In the genomic region with DNA sequence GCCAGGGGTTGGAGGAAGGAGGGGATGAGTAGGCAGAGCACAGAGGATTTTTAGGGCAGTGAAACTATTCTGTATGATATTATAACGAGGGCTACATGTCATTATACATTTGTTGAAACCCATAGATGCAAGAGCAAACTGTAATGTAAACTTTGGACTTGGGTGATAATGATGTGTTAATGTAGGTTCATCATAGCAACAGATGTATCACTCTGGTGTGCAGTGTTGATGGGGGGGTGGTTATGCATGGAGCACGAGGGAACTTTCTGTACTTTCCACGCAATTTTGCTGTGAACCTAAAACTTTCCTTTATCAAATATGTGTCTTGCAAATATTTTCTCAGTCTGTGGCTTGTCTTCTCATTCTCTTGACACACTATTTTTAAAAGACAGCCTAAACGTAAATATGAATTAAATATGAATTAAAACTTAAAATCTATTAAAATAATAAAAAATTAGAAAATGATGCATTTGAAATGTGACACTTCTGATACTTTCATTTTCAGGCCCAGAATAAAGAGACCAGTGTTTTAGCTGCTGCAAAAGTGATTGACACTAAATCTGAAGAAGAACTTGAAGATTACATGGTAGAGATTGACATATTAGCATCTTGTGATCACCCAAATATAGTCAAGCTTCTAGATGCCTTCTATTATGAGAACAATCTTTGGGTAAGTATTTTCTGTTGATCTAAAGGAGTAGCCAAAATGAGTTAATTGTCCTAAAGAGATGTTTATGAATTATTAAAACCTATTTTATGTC, we compare ENCODE assay signal across 32 cellular contexts. TPM values are rescaled to one million over a fixed set of nuclear protein-coding genes. Genes with fewer than 3 reads are reported as not detected.
DNase-seq lines count a peak whose midpoint lies in the region; ATAC-seq, FAIRE-seq and TF ChIP-seq lines count a peak whose summit lies in the region.
"Had no signal": no experiment of that assay in that cellular context is flagged by ENCODE, and none has a peak within 500 bp of the region (broad histone marks: within the 10 kb centered on the region; RNA-seq: fewer than 3 reads in every experiment).

No MANE protein-coding gene starts in this region.

- FAIRE-seq in A204.1 (lab: Jason Lieb, UNC) (peak; percentile 73), G401.6 (lab: Jason Lieb, UNC) (peak; percentile 33)

- intact Hi-C loops in tibial artery (cut with DNase I; ENCODE audit: low total_unique reads) = no loop called here

- H3K4me3 Mint-ChIP-seq in HFFc6 = peak overlapping the region; percentile 63
- H3K4me3 Mint-ChIP-seq: activated naive CD8-positive, alpha-beta T cell treated with anti-CD3 and anti-CD28 coated beads, Interleukin-2, amount 10 ng/mL, durations not matched to agents 7 days and 5 days; B cell; endodermal cell had no signal

- no peak overlapping the region for H2AFZ ChIP-seq in fibroblast of lung (ENCODE audit: low read length)

- H3K79me2 ChIP-seq in fibroblast of lung (ENCODE audit: control insufficient read depth, insufficient read depth, low read length) = peaks cover 22% of the 10 kb centered on the region

- peaks cover 69% of the 10 kb centered on the region for H3K4me1 Mint-ChIP-seq in HFFc6 (ENCODE audit: low read depth)

- H3K27me3 ChIP-seq in fibroblast of lung (ENCODE audit: control insufficient read depth, insufficient read depth, low read length) (no peaks in the 10 kb centered on the region), tibial artery (no peaks in the 10 kb centered on the region)
- H3K27me3 ChIP-seq: ascending aorta, cardiac muscle cell, foreskin keratinocyte, heart left ventricle, SJCRH30, tibial nerve had no signal

- ATAC-seq in HG02588 (IDR thresholded peaks at IDR 0.05; ENCODE audit: unreplicated experiment) = no peak
- no peak for ATAC-seq in GM21528 (IDR thresholded peaks at IDR 0.05; ENCODE audit: low FRiP score, unreplicated experiment)
- ATAC-seq: esophagus mucosa, foreskin keratinocyte, HCT116, heart left ventricle, psoas muscle, sciatic nerve had no signal

- H3K4me2 ChIP-seq in fibroblast of lung (ENCODE audit: extremely low read depth, insufficient read depth, low read length) = peak overlapping the region; percentile 56

- no peaks in the 10 kb centered on the region for H4K20me1 ChIP-seq in fibroblast of lung (ENCODE audit: control insufficient read depth, extremely low read depth, insufficient read depth, low read length)

- no peaks in the 10 kb centered on the region for H3K9me3 Mint-ChIP-seq in HFFc6
- H3K9me3 Mint-ChIP-seq: activated naive CD8-positive, alpha-beta T cell treated with anti-CD3 and anti-CD28 coated beads, Interleukin-2, amount 10 ng/mL, durations not matched to agents 7 days and 5 days; endodermal cell had no signal

- DNase-seq in HFFc6 (no peak), fibroblast of lung (ENCODE audit: low read depth in 2 of 2) (no peak), tibial artery (no peak)
- DNase-seq in stimulated activated CD4-positive, alpha-beta T cell treated with anti-CD3 and anti-CD28 coated beads, Interleukin-4, amount 100 ng/mL, for 1 hour = no peak
- DNase-seq: activated CD4-positive, alpha-beta T cell treated with anti-CD3 and anti-CD28 coated beads for 48 hours; activated gamma-delta T cell; activated naive CD8-positive, alpha-beta T cell treated with anti-CD3 and anti-CD28 coated beads, Interleukin-2, amount 10 ng/mL, durations not matched to agents 7 days and 5 days; cortex of kidney; DMS53; endodermal cell; foreskin keratinocyte; GF-D8; heart left ventricle; NCI-H1694; NCI-H2171; NCI-H510A; psoas muscle; SJCRH30; stimulated activated CD4-positive, alpha-beta T cell treated with anti-CD3 and anti-CD28 coated beads, Interleukin-12 subunit alpha, Interleukin-12 subunit beta, amount 100 ng/mL, for 4 hours; stimulated activated CD4-positive, alpha-beta T cell treated with anti-CD3 and anti-CD28 coated beads, Interleukin-2, amount 100 ng/mL, for 48 hours; WERI-Rb-1 had no signal

- H3K27ac Mint-ChIP-seq in HFFc6 = peak overlapping the region; percentile 78
- H3K27ac Mint-ChIP-seq: activated naive CD8-positive, alpha-beta T cell treated with anti-CD3 and anti-CD28 coated beads, Interleukin-2, amount 10 ng/mL, durations not matched to agents 7 days and 5 days; B cell; endodermal cell had no signal

- no peaks in the 10 kb centered on the region for H3K27me3 Mint-ChIP-seq in HFFc6 (ENCODE audit: insufficient read depth)
- H3K27me3 Mint-ChIP-seq: activated naive CD8-positive, alpha-beta T cell treated with anti-CD3 and anti-CD28 coated beads, Interleukin-2, amount 10 ng/mL, durations not matched to agents 7 days and 5 days; B cell had no signal

- TF ChIP-seq CTCF in HFFc6 (IDR thresholded peaks at IDR 0.05) (no peak), fibroblast of lung (conservative IDR thresholded peaks at IDR 0.05 in 1 of 2, IDR thresholded peaks at IDR 0.05 in 1 of 2; ENCODE audit: low read depth in 1 of 2, low read length in 2 of 2) (no peak), tibial artery (IDR thresholded peaks at IDR 0.05) (no peak)

- H3K36me3 Mint-ChIP-seq in HFFc6 (ENCODE audit: low read depth) = peaks cover 7% of the 10 kb centered on the region

- H3K4me3 ChIP-seq in fibroblast of lung (replicated peaks in 1 of 4; ENCODE audit: control extremely low read depth in 1 of 4, insufficient read depth in 1 of 4, low read depth in 3 of 4, low read length in 4 of 4) (no peak overlapping the region), tibial artery (no peak overlapping the region)
- H3K4me3 ChIP-seq: ascending aorta, cardiac muscle cell, heart left ventricle, psoas muscle, SJCRH30, tibial nerve had no signal

- H3K4me1 ChIP-seq in fibroblast of lung (ENCODE audit: control insufficient read depth, extremely low read depth, insufficient read depth, low read length) (peaks cover 2% of the 10 kb centered on the region), tibial artery (peaks cover 0 to 22% (median 0%) of the 10 kb centered on the region in 4 donors)
- H3K4me1 ChIP-seq: ascending aorta, SJCRH30 had no signal

- H3K36me3 ChIP-seq in fibroblast of lung (ENCODE audit: control insufficient read depth, insufficient read depth, low read length) (no peaks in the 10 kb centered on the region), tibial artery (peaks cover 12 to 16% (median 12%) of the 10 kb centered on the region in 3 donors)
- H3K36me3 ChIP-seq: SJCRH30, WERI-Rb-1 had no signal

- no peak overlapping the region for H3K9ac ChIP-seq in fibroblast of lung (ENCODE audit: insufficient read depth, low read length)

- H3K9me3 ChIP-seq in fibroblast of lung (ENCODE audit: control insufficient read depth, insufficient read depth, low read depth, low read length) (no peaks in the 10 kb centered on the region), tibial artery (no peaks in the 10 kb centered on the region)
- H3K9me3 ChIP-seq: ascending aorta, heart left ventricle, psoas muscle, SJCRH30, tibial nerve had no signal

- H3K27ac ChIP-seq in fibroblast of lung (ENCODE audit: insufficient read depth, low read length) (no peak overlapping the region), tibial artery (no peak overlapping the region)
- H3K27ac ChIP-seq: ascending aorta, cardiac muscle cell, foreskin keratinocyte, heart left ventricle, psoas muscle, SJCRH30, tibial nerve, WERI-Rb-1 had no signal

RNA-seq across cellular contexts. Expression of a gene that starts 23.4 kb away (rescaled TPM):
- total RNA-seq in HFFc6 (2021; fragmentation: NEBNext Ultra II Directional; extraction: Animal tissue kit (Norgen Biotek cat#: 25700)) = 10 to 100 TPM; 21.6 to 29.9 (median 27.3) TPM
- total RNA-seq in fibroblast of lung = 58.0 and 63.1 TPM in 2 replicates
- 18.2 and 18.4 TPM in 2 replicates for polyA plus RNA-seq in fibroblast of lung
- polyA plus RNA-seq in fibroblast of lung (2012) = 20.8 and 21.3 TPM in 2 replicates
- 1.6 and 1.7 TPM in 2 replicates for polyA minus RNA-seq in fibroblast of lung (ENCODE audit: low replicate concordance)
